ENCODE assay signal across 8 cellular contexts in the genomic region with DNA sequence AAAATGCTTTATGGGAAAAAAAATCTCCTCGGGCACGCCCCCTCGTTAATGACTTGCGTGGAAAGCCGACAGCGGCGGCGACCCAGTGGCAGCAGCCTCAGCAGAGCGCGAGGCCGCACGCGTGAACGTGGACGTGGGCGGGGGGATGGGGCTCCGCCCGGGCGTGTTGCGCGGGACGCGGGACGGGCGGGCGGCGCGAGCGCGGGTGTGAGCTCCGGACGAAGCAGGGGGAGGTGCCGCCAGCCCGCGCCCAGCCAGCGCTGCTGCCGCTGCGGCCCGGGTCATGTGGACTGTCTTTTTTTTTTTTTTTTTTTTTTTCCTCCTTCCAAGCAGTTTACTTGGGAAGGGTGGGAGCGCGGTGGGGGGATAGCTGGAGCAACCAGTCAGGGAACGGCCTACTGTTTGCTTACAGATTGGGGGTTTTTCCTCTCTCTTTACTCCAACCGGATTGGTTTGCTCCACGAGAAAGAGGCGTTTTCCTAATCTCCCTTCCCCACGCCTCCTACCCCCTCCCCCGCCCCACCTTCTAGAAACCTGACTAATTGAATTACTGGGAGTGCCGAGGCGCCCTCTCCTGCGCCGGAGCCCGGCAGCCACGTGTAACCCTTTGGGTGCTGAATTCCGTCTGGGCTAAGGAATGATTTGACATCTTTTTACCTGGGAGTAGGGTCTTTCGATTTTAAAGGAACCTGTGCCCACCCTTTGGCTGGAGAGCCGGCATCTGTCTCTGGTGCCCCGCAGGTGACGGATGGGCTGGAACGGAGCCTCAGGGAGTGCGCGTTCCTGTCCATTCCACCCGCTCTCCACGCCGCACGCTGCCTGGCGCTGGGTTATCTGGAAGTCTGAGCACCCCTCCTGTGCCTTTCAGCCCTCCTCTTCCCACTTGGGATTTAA. TPM values are rescaled to one million over a fixed set of nuclear protein-coding genes. Genes with fewer than 3 reads are reported as not detected.
A peak's percentile ranks its signal among the peaks of the same experiment; 100 is the strongest.
DNase-seq lines count a peak whose midpoint lies in the region; ATAC-seq and TF ChIP-seq lines count a peak whose summit lies in the region.

No MANE protein-coding gene starts in this region.

- H3K27me3 ChIP-seq in effector memory CD4-positive, alpha-beta T cell (replicated peaks; ENCODE audit: control insufficient read depth, insufficient read depth, low read length, poor library complexity, severe bottlenecking), result peaks cover 29% of the 10 kb centered on the region
- H3K27me3 ChIP-seq in left lung, result peaks cover 21 to 100% of the 10 kb centered on the region in 2 donors

- H3K4me3 Mint-ChIP-seq in stimulated activated naive B cell treated with anti-CD40 and anti-IgM and Interleukin-4, amounts not matched to agents 10 μg/mL and 1 μg/mL and 100 μg/mL, for 72 hours, result peak overlapping the region; percentile 79

- CTCF ChIA-PET in GM10248 (lab: Yijun Ruan, JAX), result interaction anchor here (0.7 to 1.2 kb wide), 2 partner anchors 8 to 20 kb away, joined by 3 to 4 read pairs; no protein-coding TSS in a partner anchor

- POLR2A ChIA-PET in GM10248 (lab: Yijun Ruan, JAX), result no interaction called here

- peak overlapping the region; percentile 45 for H3K4me3 ChIP-seq in effector memory CD4-positive, alpha-beta T cell (ENCODE audit: insufficient read depth, low read depth, low read length, poor library complexity, severe bottlenecking)
- peak overlapping the region; percentile 49 to 53 for H3K4me3 ChIP-seq in left lung

- peaks cover 26 to 46% of the 10 kb centered on the region in 2 donors for H3K4me1 Mint-ChIP-seq in stimulated activated naive B cell treated with anti-CD40 and anti-IgM and Interleukin-4, amounts not matched to agents 10 μg/mL and 1 μg/mL and 100 μg/mL, for 72 hours

- H3K27ac ChIP-seq in 22Rv1, result peak overlapping the region; percentile 85
- no peak overlapping the region for H3K27ac ChIP-seq in effector memory CD4-positive, alpha-beta T cell (ENCODE audit: insufficient read depth, low read length, poor library complexity, severe bottlenecking)
- H3K27ac ChIP-seq in left lung, result peak overlapping the region; percentile 53 to 65

- peak; percentile 75 for ATAC-seq in left lung
- ATAC-seq in stimulated activated naive B cell treated with anti-CD40 and anti-IgM and Interleukin-4, amounts not matched to agents 10 μg/mL and 1 μg/mL and 100 μg/mL, for 72 hours (replicated peaks), result peak in 1 of 2 donors; percentile 26

- H3K27me3 Mint-ChIP-seq in stimulated activated naive B cell treated with anti-CD40 and anti-IgM and Interleukin-4, amounts not matched to agents 10 μg/mL and 1 μg/mL and 100 μg/mL, for 72 hours, result peaks cover 68 to 80% of the 10 kb centered on the region in 2 donors

- H3K9me3 ChIP-seq in effector memory CD4-positive, alpha-beta T cell (ENCODE audit: control insufficient read depth, low read length), result no peaks in the 10 kb centered on the region
- H3K9me3 ChIP-seq in left lung, result no peaks in the 10 kb centered on the region

- TF ChIP-seq CTCF in 22Rv1 (IDR thresholded peaks at IDR 0.05) (no peak), GM10248 (IDR thresholded peaks at IDR 0.05; ENCODE audit: control extremely low read depth, extremely low read depth, low read depth, missing control alignments) (no peak), left lung (IDR thresholded peaks at IDR 0.05) (no peak)

- H3K4me1 ChIP-seq in effector memory CD4-positive, alpha-beta T cell (ENCODE audit: control insufficient read depth, insufficient read depth, low read length, poor library complexity, severe bottlenecking), result peaks cover 36% of the 10 kb centered on the region
- peaks cover 0 to 45% of the 10 kb centered on the region in 2 donors for H3K4me1 ChIP-seq in left lung

- intact Hi-C loops in left lung (cut with DNase I), result no loop called here

- H3K9me3 Mint-ChIP-seq in stimulated activated naive B cell treated with anti-CD40 and anti-IgM and Interleukin-4, amounts not matched to agents 10 μg/mL and 1 μg/mL and 100 μg/mL, for 72 hours, result no peaks in the 10 kb centered on the region

- peaks cover 0 to 5% of the 10 kb centered on the region in 2 donors for H3K36me3 Mint-ChIP-seq in stimulated activated naive B cell treated with anti-CD40 and anti-IgM and Interleukin-4, amounts not matched to agents 10 μg/mL and 1 μg/mL and 100 μg/mL, for 72 hours

- no peaks in the 10 kb centered on the region for H3K36me3 ChIP-seq in effector memory CD4-positive, alpha-beta T cell (ENCODE audit: control insufficient read depth, insufficient read depth, low read length)
- H3K36me3 ChIP-seq in left lung, result no peaks in the 10 kb centered on the region

- peak; percentile 48 for DNase-seq in GM10248 (ENCODE audit: extremely low spot score)
- DNase-seq in NCI-H1436 treated with DMSO at 0.1 percent for 48 hours (lab: John Stamatoyannopoulos, UW), result peak; percentile 97
- peak; percentile 77 for DNase-seq in T1000 (lab: John Stamatoyannopoulos, UW)
- DNase-seq in effector memory CD4-positive, alpha-beta T cell, result no peak
- peak; percentile 85 to 86 for DNase-seq in left lung
- DNase-seq in stimulated activated naive B cell treated with anti-CD40 and anti-IgM and Interleukin-4, amounts not matched to agents 10 μg/mL and 1 μg/mL and 100 μg/mL, for 72 hours, result no peak
- no peak for DNase-seq in MV-4-11 (lab: John Stamatoyannopoulos, UW)

- peak overlapping the region; percentile 71 for H3K27ac Mint-ChIP-seq in stimulated activated naive B cell treated with anti-CD40 and anti-IgM and Interleukin-4, amounts not matched to agents 10 μg/mL and 1 μg/mL and 100 μg/mL, for 72 hours

RNA-seq across cellular contexts. Expression of gene EFNA5, which starts 1.7 kb away (rescaled TPM):
- 10 to 100 TPM in 1 of 2 donors, 1 to 10 TPM in 1; 8.8 to 16.9 TPM for total RNA-seq in left lung

Comparison
In these comparisons a context has a peak if more than half of its experiments do, and no peak if none do; other contexts are left out.
1. DNase-seq: peak in GM10248 (single experiment), NCI-H1436 treated with DMSO at 0.1 percent for 48 hours (single experiment), T1000 (single experiment) and left lung (2 of 2); none in effector memory CD4-positive, alpha-beta T cell (0 of 3), stimulated activated naive B cell treated with anti-CD40 and anti-IgM and Interleukin-4, amounts not matched to agents 10 μg/mL and 1 μg/mL and 100 μg/mL, for 72 hours (single experiment) and MV-4-11 (single experiment).